In the genomic region with DNA sequence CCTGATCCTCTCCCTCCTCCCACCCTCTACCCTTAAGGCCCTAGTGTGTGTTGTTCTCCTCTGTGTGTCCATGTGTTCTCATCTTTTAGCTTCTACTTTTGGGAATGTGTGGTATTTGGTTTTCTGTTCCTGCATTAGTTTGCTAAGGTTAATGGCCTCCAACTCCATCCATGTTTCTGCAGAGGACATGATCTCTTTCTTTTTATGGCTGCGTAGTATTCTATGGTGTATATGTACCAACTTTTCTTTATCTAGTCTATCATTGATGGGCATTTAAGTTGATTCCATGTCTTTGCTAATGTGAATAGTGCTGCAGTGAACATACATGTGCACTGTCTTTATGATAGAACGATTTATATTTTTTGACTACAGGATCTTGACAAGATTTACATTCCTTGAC, we compare ENCODE assay signal across 6 cellular contexts. TPM values are rescaled to one million over a fixed set of nuclear protein-coding genes. Genes with fewer than 3 reads are reported as not detected.
"Had no signal": no experiment of that assay in that cellular context is flagged by ENCODE, and none has a peak within 500 bp of the region (broad histone marks: within the 10 kb centered on the region; RNA-seq: fewer than 3 reads in every experiment).

No MANE protein-coding gene starts in this region.

RNA-seq across cellular contexts. Expression of gene PPP1R14C, which starts 44.6 kb away (rescaled TPM):
- total RNA-seq: activated CD4-positive, alpha-beta T cell treated with anti-CD3 and anti-CD28 coated beads, Interleukin-2, amount 10 ng/mL, durations not matched to agents 7 days and 5 days; activated CD8-positive, alpha-beta T cell treated with anti-CD3 and anti-CD28 coated beads, Interleukin-2, amount 10 ng/mL, durations not matched to agents 7 days and 5 days; activated naive CD8-positive, alpha-beta T cell treated with anti-CD3 and anti-CD28 coated beads, Interleukin-2, amount 10 ng/mL, durations not matched to agents 7 days and 5 days; ascending aorta; T-helper 1 cell treated with Interleukin-12 subunit alpha and Interleukin-12 subunit beta and Interleukin-4 antibody, amounts not matched to agents 30 ng/mL and 1 ng/mL, for 36 hours; T-helper 17 cell had no signal
